ENCODE assay signal across 19 cellular contexts in the genomic region with DNA sequence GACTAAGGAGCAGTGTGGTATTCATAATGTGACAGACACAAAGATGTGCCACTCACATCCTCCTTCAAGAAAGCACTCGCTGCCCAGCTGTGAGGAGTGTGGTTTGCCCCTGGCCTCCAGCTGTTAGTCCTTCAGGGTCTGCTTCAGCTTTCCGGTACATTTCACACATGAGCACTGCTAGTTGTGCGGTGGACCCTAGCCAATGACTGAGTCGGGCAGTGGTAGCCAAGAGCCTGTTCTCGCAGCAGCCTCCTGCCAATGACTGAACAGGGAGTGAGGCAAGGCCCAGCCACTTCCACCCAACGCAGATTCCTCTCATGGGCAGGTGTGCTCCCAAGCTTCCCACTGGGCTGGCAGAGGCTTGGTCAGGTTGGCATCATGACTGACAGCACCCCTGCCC.
DNase-seq lines count a peak whose midpoint lies in the region; ATAC-seq and TF ChIP-seq lines count a peak whose summit lies in the region.
"Had no signal": no experiment of that assay in that cellular context is flagged by ENCODE, and none has a peak within 500 bp of the region (broad histone marks: within the 10 kb centered on the region; RNA-seq: fewer than 3 reads in every experiment).

No MANE protein-coding gene starts in this region.

- no peak overlapping the region for H3K27ac ChIP-seq in A673 (ENCODE audit: low read depth, low read length, poor library complexity, severe bottlenecking)
- H3K27ac ChIP-seq in SJCRH30 = no peak overlapping the region
- H3K27ac ChIP-seq: ascending aorta, esophagus squamous epithelium, thoracic aorta had no signal

- BruUV-seq in A673 (replicated peaks; lab: Mats Ljungman, UMichigan) = no TSS peak

- ATAC-seq in esophagus mucosa (no peak), GM19035 (IDR thresholded peaks at IDR 0.05; ENCODE audit: unreplicated experiment) (no peak)
- ATAC-seq in activated T-cell treated with anti-CD3 and anti-CD28 coated beads, Interleukin-2, amount 50 U/mL, for 72 hours (replicated peaks in 1 of 2) = no peak
- ATAC-seq: activated CD4-positive, CD25-positive, alpha-beta regulatory T cell treated with anti-CD3 and anti-CD28 coated beads, Interleukin-2, amount 50 U/mL, for 24 hours; naive thymus-derived CD4-positive, alpha-beta T cell had no signal

- H3K4me1 ChIP-seq in A673 (ENCODE audit: insufficient read depth, low read length, poor library complexity, severe bottlenecking) (peaks cover 8% of the 10 kb centered on the region), SJCRH30 (peaks cover 14% of the 10 kb centered on the region)
- H3K4me1 ChIP-seq: ascending aorta, esophagus squamous epithelium, HAP-1 had no signal

- H3K4me1 Mint-ChIP-seq in activated T-cell treated with anti-CD3 and anti-CD28 coated beads, Interleukin-2, amount 50 U/mL, for 72 hours (ENCODE audit: low read depth) = no peaks in the 10 kb centered on the region
- H3K4me1 Mint-ChIP-seq: naive thymus-derived CD4-positive, alpha-beta T cell had no signal

- CTCF ChIA-PET in A673 (lab: Charles Lee) = no interaction called here

- DNase-seq in A673 (ENCODE audit: low spot score) (peak; percentile 53), NCI-H1092 (lab: John Stamatoyannopoulos, UW) (peak; percentile 21), SJCRH30 (peak; percentile 35 to 67), kidney epithelial cell (ENCODE audit: low read depth) (peak; percentile 12), SK-N-DZ (ENCODE audit: low spot score) (no peak)
- DNase-seq in activated T-cell treated with anti-CD3 and anti-CD28 coated beads, Interleukin-2, amount 50 U/mL, for 72 hours = no peak
- DNase-seq: dermis blood vessel endothelial cell; esophagus squamous epithelium; MV-4-11; naive thymus-derived CD4-positive, alpha-beta T cell; NCI-H748 treated with DMSO at 0.1 percent for 48 hours; stimulated activated CD4-positive, alpha-beta T cell treated with anti-CD3 and anti-CD28 coated beads, Interleukin-1b, Interleukin-23, amount 100 ng/mL, for 48 hours; T-helper 2 cell had no signal

- intact Hi-C loops in A673 (cut with micrococcal nuclease; ENCODE audit: unreplicated experiment) = no loop called here

- TF ChIP-seq CTCF in A673 (conservative IDR thresholded peaks at IDR 0.05; ENCODE audit: low read depth, low read length) = no peak
- no peak for TF ChIP-seq CTCF in kidney epithelial cell (IDR thresholded peaks at IDR 0.05; ENCODE audit: insufficient read depth, low read length, poor library complexity, severe bottlenecking)

- H3K36me3 Mint-ChIP-seq in activated T-cell treated with anti-CD3 and anti-CD28 coated beads, Interleukin-2, amount 50 U/mL, for 72 hours (ENCODE audit: insufficient read depth in 2 of 2) = no peaks in the 10 kb centered on the region
- H3K36me3 Mint-ChIP-seq: naive thymus-derived CD4-positive, alpha-beta T cell had no signal

- H3K36me3 ChIP-seq in A673 (ENCODE audit: insufficient read depth, low read length, poor library complexity, severe bottlenecking) = no peaks in the 10 kb centered on the region
- no peaks in the 10 kb centered on the region for H3K36me3 ChIP-seq in SJCRH30
- H3K36me3 ChIP-seq in kidney epithelial cell (ENCODE audit: control insufficient read depth, insufficient read depth, low read length) = no peaks in the 10 kb centered on the region
- H3K36me3 ChIP-seq: ascending aorta, esophagus squamous epithelium, HAP-1, thoracic aorta had no signal

- H3K27ac Mint-ChIP-seq in activated T-cell treated with anti-CD3 and anti-CD28 coated beads, Interleukin-2, amount 50 U/mL, for 72 hours = no peak overlapping the region
- H3K27ac Mint-ChIP-seq: naive thymus-derived CD4-positive, alpha-beta T cell had no signal

- H3K9me3 ChIP-seq in A673 (ENCODE audit: low read depth, low read length, poor library complexity, severe bottlenecking) = no peaks in the 10 kb centered on the region
- H3K9me3 ChIP-seq in SJCRH30 (replicated peaks) = no peaks in the 10 kb centered on the region
- H3K9me3 ChIP-seq: ascending aorta, esophagus squamous epithelium, HAP-1, thoracic aorta had no signal

- H3K4me3 ChIP-seq in A673 (ENCODE audit: low read depth, low read length, poor library complexity, severe bottlenecking) (no peak overlapping the region), SJCRH30 (no peak overlapping the region), kidney epithelial cell (ENCODE audit: low read depth, low read length) (no peak overlapping the region)
- H3K4me3 ChIP-seq: ascending aorta, esophagus squamous epithelium, HAP-1, thoracic aorta had no signal

- no peaks in the 10 kb centered on the region for H3K27me3 Mint-ChIP-seq in activated T-cell treated with anti-CD3 and anti-CD28 coated beads, Interleukin-2, amount 50 U/mL, for 72 hours (ENCODE audit: low read depth)

- POLR2A ChIA-PET in A673 (lab: Charles Lee; ENCODE audit: low non-redundant PET) = no interaction called here

- H3K4me3 Mint-ChIP-seq in activated T-cell treated with anti-CD3 and anti-CD28 coated beads, Interleukin-2, amount 50 U/mL, for 72 hours = no peak overlapping the region
- H3K4me3 Mint-ChIP-seq: naive thymus-derived CD4-positive, alpha-beta T cell had no signal

- H3K27me3 ChIP-seq in A673 (replicated peaks; ENCODE audit: insufficient read depth, low read depth, low read length, poor library complexity) (no peaks in the 10 kb centered on the region), SJCRH30 (no peaks in the 10 kb centered on the region), kidney epithelial cell (ENCODE audit: control insufficient read depth, insufficient read depth, low read length) (no peaks in the 10 kb centered on the region)
- H3K27me3 ChIP-seq: ascending aorta, esophagus squamous epithelium had no signal

- H3K9me3 Mint-ChIP-seq in activated T-cell treated with anti-CD3 and anti-CD28 coated beads, Interleukin-2, amount 50 U/mL, for 72 hours = no peaks in the 10 kb centered on the region

Comparison
In these comparisons a context has a peak if more than half of its experiments do, and no peak if none do; other contexts are left out.
1. DNase-seq: peak in A673 (single experiment), NCI-H1092 (single experiment), SJCRH30 (2 of 2) and kidney epithelial cell (single experiment); none in SK-N-DZ (single experiment) and activated T-cell treated with anti-CD3 and anti-CD28 coated beads, Interleukin-2, amount 50 U/mL, for 72 hours (0 of 2).